Comparison of ENCODE assay signal across 7 cellular contexts in genomic region chr17:50863931-50864330, GRCh38. TPM values are rescaled to one million over a fixed set of nuclear protein-coding genes. Genes with fewer than 3 reads are reported as not detected.
DNase-seq lines count a peak whose midpoint lies in the region; ATAC-seq and TF ChIP-seq lines count a peak whose summit lies in the region.

No MANE protein-coding gene starts in this region.

- no peaks in the 10 kb centered on the region for H3K9me3 Mint-ChIP-seq in activated naive CD8-positive, alpha-beta T cell (ENCODE audit: low read depth)

- peaks cover 59% of the 10 kb centered on the region for H3K4me1 Mint-ChIP-seq in activated naive CD8-positive, alpha-beta T cell (ENCODE audit: low read depth)

- H3K36me3 ChIP-seq in HUES48 (ENCODE audit: control insufficient read depth, insufficient read depth, low read length) (peaks cover 28% of the 10 kb centered on the region), iPS-15b (ENCODE audit: control insufficient read depth, insufficient read depth, low read length) (peaks cover 2% of the 10 kb centered on the region), stomach (peaks cover 22 to 31% (median 28%) of the 10 kb centered on the region in 4 donors)

- peak overlapping the region; percentile 96 for H3K27ac Mint-ChIP-seq in activated naive CD8-positive, alpha-beta T cell

- WGBS in stomach, 5 donors, result 23 to 39% (median 34%) methylated on average over 3 of the region's 3 CpGs

- no peak for DNase-seq in stomach
- DNase-seq in SW480 (ENCODE audit: low spot score), result no peak
- no peak for DNase-seq in left lobe of liver (ENCODE audit: low spot score)
- DNase-seq in DMS53 (lab: John Stamatoyannopoulos, UW), result no peak

- H3K27ac ChIP-seq in HUES48 (ENCODE audit: low read depth, low read length) (no peak overlapping the region), stomach (peak overlapping the region; percentile 69 to 100 (median 99))

- no peak for TF ChIP-seq POLR2A in stomach (IDR thresholded peaks at IDR 0.05)

- H3K9ac ChIP-seq in HUES48 (ENCODE audit: low read depth, low read length) (no peak overlapping the region), iPS-15b (ENCODE audit: low read depth, low read length) (no peak overlapping the region)

- H3K9me3 ChIP-seq in HUES48 (ENCODE audit: control insufficient read depth, insufficient read depth, low read length) (no peaks in the 10 kb centered on the region), iPS-15b (ENCODE audit: control insufficient read depth, insufficient read depth, low read length) (no peaks in the 10 kb centered on the region), stomach (no peaks in the 10 kb centered on the region)

- H3K27me3 ChIP-seq in HUES48 (ENCODE audit: control insufficient read depth, insufficient read depth, low read length), result no peaks in the 10 kb centered on the region
- no peaks in the 10 kb centered on the region for H3K27me3 ChIP-seq in iPS-15b (ENCODE audit: control insufficient read depth, insufficient read depth, low read length)
- no peaks in the 10 kb centered on the region for H3K27me3 ChIP-seq in stomach

- H3K36me3 Mint-ChIP-seq in activated naive CD8-positive, alpha-beta T cell, result peaks cover 8% of the 10 kb centered on the region

- H3K4me1 ChIP-seq in HUES48 (ENCODE audit: control insufficient read depth, insufficient read depth, low read length), result peaks cover 19% of the 10 kb centered on the region
- H3K4me1 ChIP-seq in iPS-15b (ENCODE audit: control insufficient read depth, insufficient read depth, low read length), result no peaks in the 10 kb centered on the region
- H3K4me1 ChIP-seq in stomach, result peaks cover 21 to 50% (median 34%) of the 10 kb centered on the region in 4 donors

- H3K4me3 Mint-ChIP-seq in activated naive CD8-positive, alpha-beta T cell, result peak overlapping the region; percentile 98

- H3K4me3 ChIP-seq in HUES48 (ENCODE audit: low read depth, low read length), result peak overlapping the region; percentile 99
- peak overlapping the region; percentile 97 for H3K4me3 ChIP-seq in iPS-15b (ENCODE audit: low read depth, low read length)
- peak overlapping the region; percentile 84 to 99 (median 95) for H3K4me3 ChIP-seq in stomach

- TF ChIP-seq CTCF in stomach (IDR thresholded peaks at IDR 0.05), result no peak

- TF ChIP-seq EP300 in stomach (IDR thresholded peaks at IDR 0.05), result no peak

- no peak for ATAC-seq in left lobe of liver

- intact Hi-C loops in stomach (cut with DNase I; ENCODE audit: low total_unique reads), result no loop called here

- no peaks in the 10 kb centered on the region for H3K27me3 Mint-ChIP-seq in activated naive CD8-positive, alpha-beta T cell

RNA-seq across cellular contexts. Expression of gene TOB1, which starts 2.2 kb away (rescaled TPM):
- 100 to 1,000 TPM in 3 of 5 donors, 10 to 100 TPM in 2; 69.4 to 346 (median 100) TPM for total RNA-seq in stomach
- polyA plus RNA-seq in stomach, result 10 to 100 TPM; 30.1 to 40.0 (median 39.9) TPM
- total RNA-seq in left lobe of liver, result 209 TPM

RNA-seq across cellular contexts. Expression of gene WFIKKN2, which starts 28.5 kb away (rescaled TPM):
- total RNA-seq in stomach (under 1 TPM in 1 of 5 donors, not detected in 4; 0.37 TPM), left lobe of liver (0.08 TPM)
- under 1 TPM; 0.05 to 0.46 (median 0.06) TPM for polyA plus RNA-seq in stomach
